Comparison of ENCODE assay signal across 1 cellular context in genomic region chr2:158457826-158458616, GRCh38.
TF ChIP-seq lines count a peak whose summit lies in the region.

No MANE protein-coding gene starts in this region.

TF ChIP-seq in A549, 52 proteins besides CTCF, POLR2A, EP300 and RAD21 (continued from another document):
- TF ChIP-seq ESRRA (IDR thresholded peaks at IDR 0.05; ENCODE audit: borderline replicate concordance, low read length) = peak; percentile 93
- TF ChIP-seq RNF2 (IDR thresholded peaks at IDR 0.05; ENCODE audit: borderline replicate concordance, low read depth) = 0 out of 2 replicates have a peak, but pooled peaks have one; percentile 1
- no peak for TF ChIP-seq NR3C1 (IDR thresholded peaks at IDR 0.05)
- no peak for TF ChIP-seq RFX5 (IDR thresholded peaks at IDR 0.05)
- TF ChIP-seq GATA3 (IDR thresholded peaks at IDR 0.05; ENCODE audit: borderline replicate concordance) = peak; percentile 77
TF ChIP-seq in A549: peak in this region for 7.
